In the genomic region with DNA sequence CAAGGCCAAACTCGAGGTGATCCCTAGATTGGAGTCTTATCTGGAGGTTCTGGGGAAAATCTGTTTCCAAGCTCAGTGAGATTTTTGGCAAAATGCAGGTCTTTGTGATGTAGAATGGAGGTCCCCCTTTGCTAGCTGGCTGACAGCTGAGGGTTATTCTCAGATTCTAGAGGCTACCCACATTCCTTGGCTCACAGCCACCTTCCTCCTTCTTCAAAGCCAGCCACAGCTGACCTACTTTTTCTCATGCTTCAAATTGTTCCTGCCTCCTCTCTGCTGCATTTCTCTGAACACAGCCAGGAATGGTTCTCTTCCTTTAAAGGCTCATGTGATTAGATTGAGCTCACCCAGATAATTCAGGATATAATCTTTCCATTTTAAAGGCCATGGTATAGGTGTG, we compare ENCODE assay signal across 19 cellular contexts.
"Had no signal": no experiment of that assay in that cellular context is flagged by ENCODE, and none has a peak within 500 bp of the region (broad histone marks: within the 10 kb centered on the region; RNA-seq: fewer than 3 reads in every experiment).

No MANE protein-coding gene starts in this region.

- H3K27me3 Mint-ChIP-seq: activated naive CD8-positive, alpha-beta T cell treated with anti-CD3 and anti-CD28 coated beads for 36 hours; naive B cell; T-cell had no signal

- ATAC-seq: activated T-cell treated with anti-CD3 and anti-CD28 coated beads, Interleukin-2, amount 50 U/mL, for 72 hours; left ventricle myocardium superior; stimulated activated effector memory CD8-positive, alpha-beta T cell treated with anti-CD3 and anti-CD28 coated beads, Interleukin-12 subunit alpha, Interleukin-12 subunit beta, amount 100 ng/mL, for 72 hours; T-cell had no signal

- H3K4me3 Mint-ChIP-seq: activated naive CD8-positive, alpha-beta T cell treated with anti-CD3 and anti-CD28 coated beads for 36 hours; activated T-cell treated with anti-CD3 and anti-CD28 coated beads, Interleukin-2, amount 50 U/mL, for 72 hours; stimulated activated effector memory CD8-positive, alpha-beta T cell treated with anti-CD3 and anti-CD28 coated beads, Interleukin-12 subunit alpha, Interleukin-12 subunit beta, amount 100 ng/mL, for 72 hours; T-cell had no signal

- H3K36me3 Mint-ChIP-seq: activated naive CD8-positive, alpha-beta T cell treated with anti-CD3 and anti-CD28 coated beads for 36 hours; naive B cell; stimulated activated effector memory CD8-positive, alpha-beta T cell treated with anti-CD3 and anti-CD28 coated beads, Interleukin-12 subunit alpha, Interleukin-12 subunit beta, amount 100 ng/mL, for 72 hours; T-cell had no signal

- H3K9me3 Mint-ChIP-seq: activated naive CD8-positive, alpha-beta T cell treated with anti-CD3 and anti-CD28 coated beads for 36 hours; T-cell had no signal

- H3K27ac Mint-ChIP-seq: activated naive CD8-positive, alpha-beta T cell treated with anti-CD3 and anti-CD28 coated beads for 36 hours; activated T-cell treated with anti-CD3 and anti-CD28 coated beads, Interleukin-2, amount 50 U/mL, for 72 hours; naive B cell; stimulated activated effector memory CD8-positive, alpha-beta T cell treated with anti-CD3 and anti-CD28 coated beads, Interleukin-12 subunit alpha, Interleukin-12 subunit beta, amount 100 ng/mL, for 72 hours; T-cell had no signal

- H3K4me1 ChIP-seq: heart right ventricle, right atrium auricular region had no signal

- H3K4me2 ChIP-seq: smooth muscle cell had no signal

- H3K27ac ChIP-seq: coronary artery, heart right ventricle, right atrium auricular region had no signal

- H3K9me3 ChIP-seq: heart right ventricle, right atrium auricular region had no signal

- H3K4me3 ChIP-seq: coronary artery, heart right ventricle, right atrium auricular region, smooth muscle cell had no signal

- H3K4me1 Mint-ChIP-seq: activated naive CD8-positive, alpha-beta T cell treated with anti-CD3 and anti-CD28 coated beads for 36 hours; naive B cell; stimulated activated effector memory CD8-positive, alpha-beta T cell treated with anti-CD3 and anti-CD28 coated beads, Interleukin-12 subunit alpha, Interleukin-12 subunit beta, amount 100 ng/mL, for 72 hours; T-cell had no signal

- DNase-seq: activated CD4-positive, alpha-beta T cell treated with anti-CD3 and anti-CD28 coated beads for 1 hour; activated CD4-positive, alpha-beta T cell treated with anti-CD3 and anti-CD28 coated beads, Interleukin-2, amount 50 U/mL, for 48 hours; activated gamma-delta T cell treated with Interleukin-2 at 50 U/mL for 16 hours; activated naive CD8-positive, alpha-beta T cell treated with anti-CD3 and anti-CD28 coated beads for 36 hours; activated T-cell treated with anti-CD3 and anti-CD28 coated beads, Interleukin-2, amount 50 U/mL, for 72 hours; effector CD4-positive, alpha-beta T cell; foreskin melanocyte; heart right ventricle; islet precursor cell; left ventricle myocardium superior; mesendoderm; naive B cell; T-cell; T1000; trophoblast cell had no signal

- H3K27me3 ChIP-seq: heart right ventricle, right atrium auricular region had no signal

- H3K36me3 ChIP-seq: heart right ventricle, right atrium auricular region had no signal
